ENCODE assay signal across 9 cellular contexts in the genomic region with DNA sequence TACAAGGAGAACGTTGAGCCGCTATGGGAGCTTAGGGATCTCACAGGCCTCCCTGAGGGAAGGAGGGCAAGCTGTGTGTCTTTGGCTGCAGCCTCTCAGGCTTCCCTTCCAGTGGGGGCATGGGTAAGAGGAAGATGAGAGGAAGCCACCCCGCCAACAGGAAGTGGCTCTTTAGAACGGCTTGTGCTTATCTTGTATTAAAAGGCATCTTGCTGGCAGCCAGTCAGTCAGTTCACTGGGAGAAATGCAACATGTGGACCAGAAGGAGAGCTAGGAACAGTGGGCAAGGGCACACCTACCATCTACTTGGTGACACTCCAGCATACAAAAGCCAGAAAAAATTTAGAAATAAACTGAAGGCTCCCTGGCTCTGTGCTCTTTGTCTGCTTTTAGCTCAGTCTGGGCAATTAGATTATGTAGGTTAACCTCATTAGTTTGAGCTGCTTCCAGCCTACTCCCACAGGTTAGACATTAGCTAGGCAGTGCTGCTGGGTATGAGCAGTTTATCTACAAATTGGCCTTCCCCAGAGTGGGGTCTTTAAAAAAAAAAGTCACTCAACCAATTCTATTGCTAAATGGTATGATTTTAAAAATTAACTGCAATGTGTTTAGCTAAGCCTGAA.
DNase-seq lines count a peak whose midpoint lies in the region; ATAC-seq and TF ChIP-seq lines count a peak whose summit lies in the region.
"Had no signal": no experiment of that assay in that cellular context is flagged by ENCODE, and none has a peak within 500 bp of the region (broad histone marks: within the 10 kb centered on the region; RNA-seq: fewer than 3 reads in every experiment).

No MANE protein-coding gene starts in this region.

- H3K9me3 ChIP-seq in DND-41 (ENCODE audit: insufficient read depth, low read length, severe bottlenecking), result no peaks in the 10 kb centered on the region
- no peaks in the 10 kb centered on the region for H3K9me3 ChIP-seq in PC-3 (ENCODE audit: low read length)

- H3K9ac ChIP-seq in DND-41 (ENCODE audit: low read depth, low read length) (peak overlapping the region; percentile 25; the same call in 1 of the 2 replicates), PC-3 (ENCODE audit: low read length) (no peak overlapping the region)

- no peak overlapping the region for H3K4me3 Mint-ChIP-seq in central memory CD8-positive, alpha-beta T cell

- no peaks in the 10 kb centered on the region for H3K27me3 Mint-ChIP-seq in central memory CD8-positive, alpha-beta T cell

- H3K4me3 ChIP-seq in DND-41 (ENCODE audit: low read depth in 1 of 2, low read length in 2 of 2) (peak overlapping the region in 1 of 2 experiments; percentile 36; a peak in 1 of 4 replicates), PC-3 (ENCODE audit: low read length) (no peak overlapping the region)

- BruUV-seq in PC-3 (replicated peaks; lab: Mats Ljungman, UMichigan), result no TSS peak

- TF ChIP-seq CTCF in DND-41 (IDR thresholded peaks at IDR 0.05; ENCODE audit: borderline replicate concordance, extremely low read depth, low read length, poor library complexity, severe bottlenecking) (no peak), PC-3 (conservative IDR thresholded peaks at IDR 0.05; ENCODE audit: low read depth, low read length) (no peak)

- intact Hi-C loops in PC-3 (cut with micrococcal nuclease), result loop anchor here (1.0 to 10.0 kb wide), 6 partner anchors 23 to 847 kb away; no protein-coding TSS in a partner anchor

- peaks cover 5% of the 10 kb centered on the region for H3F3A ChIP-seq in PC-3 (ENCODE audit: low read length, unreplicated experiment)

- no peaks in the 10 kb centered on the region for H3K36me3 Mint-ChIP-seq in central memory CD8-positive, alpha-beta T cell (ENCODE audit: insufficient read depth)

- H3K79me2 ChIP-seq in DND-41 (ENCODE audit: insufficient read depth, low read length) (no peaks in the 10 kb centered on the region), PC-3 (ENCODE audit: low read length) (no peaks in the 10 kb centered on the region)

- H3K4me2 ChIP-seq in DND-41 (ENCODE audit: insufficient read depth, low read length), result peak overlapping the region; percentile 57; the same call in 1 of the 2 replicates
- H3K4me2 ChIP-seq in PC-3 (ENCODE audit: low read length), result no peak overlapping the region

- POLR2A ChIA-PET in PC-3 (lab: Charles Lee; ENCODE audit: unreplicated experiment), result interaction anchor here (0.6 kb wide), 1 partner anchor 29 kb away, joined by 7 read pairs; no protein-coding TSS in a partner anchor

- H4K20me1 ChIP-seq in DND-41 (ENCODE audit: insufficient read depth, low read length), result no peaks in the 10 kb centered on the region
- H4K20me1 ChIP-seq in PC-3 (ENCODE audit: low read length), result no peaks in the 10 kb centered on the region

- CTCF ChIA-PET in PC-3 (lab: Charles Lee), result interaction anchor here (0.8 kb wide), 1 partner anchor 7 kb away, joined by 3 read pairs; no protein-coding TSS in a partner anchor

- peaks cover 6% of the 10 kb centered on the region for H3K4me1 Mint-ChIP-seq in central memory CD8-positive, alpha-beta T cell

- DNase-seq in A172 (ENCODE audit: low spot score) (peak; percentile 20), DND-41 (peak; percentile 80), PC-3 (no peak), NCI-H345 treated with DMSO at 0.1 percent for 48 hours (lab: John Stamatoyannopoulos, UW; ENCODE audit: unreplicated experiment) (no peak), NCI-H2081 (lab: John Stamatoyannopoulos, UW) (no peak), COLO668 (lab: John Stamatoyannopoulos, UW; ENCODE audit: unreplicated experiment) (no peak), NCI-H748 treated with DMSO at 0.1 percent for 48 hours (lab: John Stamatoyannopoulos, UW) (no peak)
- DNase-seq in central memory CD8-positive, alpha-beta T cell (ENCODE audit: low spot score in 2 of 2), result no peak
- DNase-seq: kidney had no signal

- H3K36me3 ChIP-seq in DND-41 (ENCODE audit: insufficient read depth, low read length) (no peaks in the 10 kb centered on the region), PC-3 (ENCODE audit: low read depth, low read length) (no peaks in the 10 kb centered on the region)

- no peak overlapping the region for H3K27ac Mint-ChIP-seq in central memory CD8-positive, alpha-beta T cell (ENCODE audit: low read depth)

- H3K4me1 ChIP-seq in DND-41 (ENCODE audit: insufficient read depth, low read length), result peaks cover 18% of the 10 kb centered on the region
- H3K4me1 ChIP-seq in PC-3 (ENCODE audit: insufficient read depth, low read length), result peaks cover 19% of the 10 kb centered on the region

- ATAC-seq in DND-41 (ENCODE audit: insufficient read depth, low read depth), result peak; percentile 99
- ATAC-seq in PC-3, result peak; percentile 1; the same call in 1 of the 2 replicates
- ATAC-seq in central memory CD8-positive, alpha-beta T cell (replicated peaks; ENCODE audit: extremely low read depth, poor library complexity, severe bottlenecking), result peak; percentile 56

- H3K27ac ChIP-seq in DND-41 (ENCODE audit: low read length), result peak overlapping the region; percentile 73
- H3K27ac ChIP-seq in PC-3 (ENCODE audit: low read length), result no peak overlapping the region

- peaks cover 4% of the 10 kb centered on the region for H3K27me3 ChIP-seq in DND-41 (ENCODE audit: insufficient read depth, low read length, poor library complexity)
- no peaks in the 10 kb centered on the region for H3K27me3 ChIP-seq in PC-3 (ENCODE audit: low read length)

- H3K9me2 ChIP-seq in PC-3 (replicated peaks; ENCODE audit: low read length), result no peaks in the 10 kb centered on the region

- H2AFZ ChIP-seq in DND-41 (ENCODE audit: low read depth, low read length) (peak overlapping the region; percentile 79), PC-3 (ENCODE audit: low read length) (no peak overlapping the region)

- no peaks in the 10 kb centered on the region for H3K9me3 Mint-ChIP-seq in central memory CD8-positive, alpha-beta T cell

Comparison
In these comparisons a context has a peak if more than half of its experiments do, and no peak if none do; other contexts are left out.
1. DNase-seq: peak in A172 (single experiment) and DND-41 (single experiment); none in PC-3 (single experiment), central memory CD8-positive, alpha-beta T cell (0 of 2), NCI-H345 treated with DMSO at 0.1 percent for 48 hours (single experiment), NCI-H2081 (0 of 2), COLO668 (single experiment) and NCI-H748 treated with DMSO at 0.1 percent for 48 hours (single experiment).
2. ATAC-seq: peak in every context shown above with its lines; median percentile 99 in DND-41; 56 in central memory CD8-positive, alpha-beta T cell; 1 in PC-3.